Comparison of ENCODE assay signal across 8 cellular contexts in genomic region chr6:138161434-138162103, GRCh38. TPM values are rescaled to one million over a fixed set of nuclear protein-coding genes. Genes with fewer than 3 reads are reported as not detected.
DNase-seq lines count a peak whose midpoint lies in the region; ATAC-seq lines count a peak whose summit lies in the region.

Gene ARFGEF3 (plus strand): TSS chr6:138161939. CDS start chr6:138162087, 148 bp downstream.

- peaks cover 62% of the 10 kb centered on the region for H3K27me3 Mint-ChIP-seq in CD4-positive, CD25-positive, alpha-beta regulatory T cell
- H3K27me3 Mint-ChIP-seq in IgD-negative memory B cell: peaks cover 46% of the 10 kb centered on the region

- no peak within 1 kb of the TSS for H3K27ac ChIP-seq in CD4-positive, CD25-positive, alpha-beta regulatory T cell (ENCODE audit: insufficient read depth, low read length, poor library complexity, severe bottlenecking)
- H3K27ac ChIP-seq in layer of hippocampus (ENCODE audit: low read depth, low read length): peak within 1 kb of the TSS; percentile 89
- no peak within 1 kb of the TSS for H3K27ac ChIP-seq in Karpas-422 (ENCODE audit: low read length)

- no peaks in the 10 kb centered on the region for H3K9me2 ChIP-seq in Karpas-422 (replicated peaks; ENCODE audit: insufficient read depth, low read length)

- no peaks in the 10 kb centered on the region for H4K20me1 ChIP-seq in Karpas-422 (ENCODE audit: insufficient read depth, low read depth, low read length)

- H2AFZ ChIP-seq in Karpas-422 (ENCODE audit: low read length): no peak within 1 kb of the TSS

- no peaks in the 10 kb centered on the region for H3K36me3 Mint-ChIP-seq in CD4-positive, CD25-positive, alpha-beta regulatory T cell
- no peaks in the 10 kb centered on the region for H3K36me3 Mint-ChIP-seq in IgD-negative memory B cell

- no peak within 1 kb of the TSS for H3K9ac ChIP-seq in Karpas-422 (ENCODE audit: low read length)

- peaks cover 45% of the 10 kb centered on the region for H3K27me3 ChIP-seq in CD4-positive, CD25-positive, alpha-beta regulatory T cell (ENCODE audit: control insufficient read depth, insufficient read depth, low read length)
- H3K27me3 ChIP-seq in layer of hippocampus (ENCODE audit: control insufficient read depth, insufficient read depth, low read length) (no peaks in the 10 kb centered on the region), Karpas-422 (ENCODE audit: low read length) (no peaks in the 10 kb centered on the region)

- no peaks in the 10 kb centered on the region for H3K9me3 Mint-ChIP-seq in CD4-positive, CD25-positive, alpha-beta regulatory T cell
- H3K9me3 Mint-ChIP-seq in IgD-negative memory B cell: no peaks in the 10 kb centered on the region

- peak; percentile 19 to 47 (median 25) for DNase-seq in CD4-positive, CD25-positive, alpha-beta regulatory T cell
- peak; percentile 28 to 37 (median 33) for DNase-seq in activated CD4-positive, CD25-positive, alpha-beta regulatory T cell (lab: John Stamatoyannopoulos, UW)
- peak; percentile 34 for DNase-seq in central memory CD4-positive, alpha-beta T cell
- DNase-seq in stimulated activated CD4-positive, alpha-beta T cell treated with anti-CD3 and anti-CD28 coated beads, Interleukin-1b, Interleukin-23, amount 100 ng/mL, for 1 hour (ENCODE audit: low read depth in 2 of 2): peak; percentile 8 to 51
- DNase-seq in Karpas-422: no peak

- peak within 1 kb of the TSS; percentile 74 to 86 (median 82) for H3K4me3 Mint-ChIP-seq in CD4-positive, CD25-positive, alpha-beta regulatory T cell
- peak within 1 kb of the TSS; percentile 79 to 86 (median 86) for H3K4me3 Mint-ChIP-seq in IgD-negative memory B cell

- H3K4me2 ChIP-seq in Karpas-422 (ENCODE audit: low read depth, low read length, poor library complexity, severe bottlenecking): no peak within 1 kb of the TSS

- H3K4me1 Mint-ChIP-seq in CD4-positive, CD25-positive, alpha-beta regulatory T cell: peaks cover 0 to 16% (median 3%) of the 10 kb centered on the region in 4 donors
- H3K4me1 Mint-ChIP-seq in IgD-negative memory B cell: peaks cover 0 to 5% (median 4%) of the 10 kb centered on the region in 3 donors

- peaks cover 13% of the 10 kb centered on the region for H3K4me1 ChIP-seq in CD4-positive, CD25-positive, alpha-beta regulatory T cell (ENCODE audit: control insufficient read depth, insufficient read depth, low read length, poor library complexity, severe bottlenecking)
- H3K4me1 ChIP-seq in Karpas-422 (ENCODE audit: low read length): no peaks in the 10 kb centered on the region

- peak; percentile 78 to 92 for ATAC-seq in CD4-positive, CD25-positive, alpha-beta regulatory T cell (ENCODE audit: low read depth in 2 of 2)
- ATAC-seq in GM21423 (IDR thresholded peaks at IDR 0.05; ENCODE audit: unreplicated experiment): peak; percentile 63

- H3K36me3 ChIP-seq in CD4-positive, CD25-positive, alpha-beta regulatory T cell (ENCODE audit: control insufficient read depth, insufficient read depth, low read length): no peaks in the 10 kb centered on the region
- no peaks in the 10 kb centered on the region for H3K36me3 ChIP-seq in Karpas-422 (ENCODE audit: insufficient read depth, low read length)

- no peaks in the 10 kb centered on the region for H3K79me2 ChIP-seq in Karpas-422 (ENCODE audit: low read length)

- H3K4me3 ChIP-seq in CD4-positive, CD25-positive, alpha-beta regulatory T cell (ENCODE audit: low read depth, low read length): peak within 1 kb of the TSS; percentile 24
- no peak within 1 kb of the TSS for H3K4me3 ChIP-seq in Karpas-422 (ENCODE audit: low read length)

- H3K27ac Mint-ChIP-seq in CD4-positive, CD25-positive, alpha-beta regulatory T cell: peak within 1 kb of the TSS in 1 of 3 donors; percentile 13
- H3K27ac Mint-ChIP-seq in IgD-negative memory B cell: peak within 1 kb of the TSS in 2 of 3 donors; percentile 33 to 68

- H3K9me3 ChIP-seq in CD4-positive, CD25-positive, alpha-beta regulatory T cell (ENCODE audit: control insufficient read depth in 2 of 2, low read length in 2 of 2): no peaks in the 10 kb centered on the region
- H3K9me3 ChIP-seq in Karpas-422 (ENCODE audit: low read length): no peaks in the 10 kb centered on the region

RNA-seq across cellular contexts. Expression of gene ARFGEF3, which starts in this region (rescaled TPM):
- total RNA-seq in CD4-positive, CD25-positive, alpha-beta regulatory T cell: not detected
- polyA plus RNA-seq in CD4-positive, CD25-positive, alpha-beta regulatory T cell: not detected
- polyA plus RNA-seq in IgD-negative memory B cell: not detected
- total RNA-seq in Karpas-422 (2014; rRNA removed; shearing (Covaris generic); ENCODE audit: low replicate concordance): 0.04 TPM in 1 of 2 replicates, not detected in the other

Comparison
In these comparisons a context has a peak if more than half of its experiments do, and no peak if none do; other contexts are left out.
1. Peak in DNase-seq, ATAC-seq and H3K4me3 ChIP-seq in CD4-positive, CD25-positive, alpha-beta regulatory T cell; RNA of the gene not detected or under 1 TPM.